Comparison of ENCODE assay signal across 17 cellular contexts in genomic region chrX:139929876-139930275, GRCh38. TPM values are rescaled to one million over a fixed set of nuclear protein-coding genes. Genes with fewer than 3 reads are reported as not detected.
DNase-seq lines count a peak whose midpoint lies in the region; ATAC-seq and TF ChIP-seq lines count a peak whose summit lies in the region.
"Had no signal": no experiment of that assay in that cellular context is flagged by ENCODE, and none has a peak within 500 bp of the region (broad histone marks: within the 10 kb centered on the region; RNA-seq: fewer than 3 reads in every experiment).

No MANE protein-coding gene starts in this region.

- H4K12ac ChIP-seq in trophoblast cell (ENCODE audit: low read depth, low read length): no peak overlapping the region

- H3K36me3 Mint-ChIP-seq in CD4-positive, CD25-positive, alpha-beta regulatory T cell: no peaks in the 10 kb centered on the region
- H3K36me3 Mint-ChIP-seq in HFFc6 (ENCODE audit: low read depth): no peaks in the 10 kb centered on the region
- no peaks in the 10 kb centered on the region for H3K36me3 Mint-ChIP-seq in activated T-helper 1 cell treated with anti-CD3 and anti-CD28 coated beads, Interleukin-12 subunit alpha, Interleukin-12 subunit beta, Interleukin-2, Interleukin-4 antibody, amounts not matched to agents 30 ng/mL and 10 ng/mL and 1 ng/mL, durations not matched to agents 14 hours and 24 hours and 36 hours (ENCODE audit: low read depth)

- H3K9ac ChIP-seq in mesenchymal stem cell (ENCODE audit: low read length) (no peak overlapping the region), trophoblast cell (ENCODE audit: low read length) (no peak overlapping the region)

- peaks cover 9 to 31% (median 21%) of the 10 kb centered on the region in 4 donors for H3K4me1 Mint-ChIP-seq in CD4-positive, CD25-positive, alpha-beta regulatory T cell
- H3K4me1 Mint-ChIP-seq in HFFc6 (ENCODE audit: low read depth): peaks cover 53% of the 10 kb centered on the region
- H3K4me1 Mint-ChIP-seq in activated T-helper 1 cell treated with anti-CD3 and anti-CD28 coated beads, Interleukin-12 subunit alpha, Interleukin-12 subunit beta, Interleukin-2, Interleukin-4 antibody, amounts not matched to agents 30 ng/mL and 10 ng/mL and 1 ng/mL, durations not matched to agents 14 hours and 24 hours and 36 hours (ENCODE audit: low read depth): peaks cover 19% of the 10 kb centered on the region

- no peak for DNase-seq in CD4-positive, CD25-positive, alpha-beta regulatory T cell
- DNase-seq in HFFc6 (no peak), mesenchymal stem cell (no peak), SHP77 treated with DMSO at 0.1 percent for 48 hours (lab: John Stamatoyannopoulos, UW) (no peak), trophoblast cell (no peak)
- no peak for DNase-seq in activated T-helper 1 cell treated with anti-CD3 and anti-CD28 coated beads, Interleukin-12 subunit alpha, Interleukin-12 subunit beta, Interleukin-2, Interleukin-4 antibody, amounts not matched to agents 30 ng/mL and 10 ng/mL and 1 ng/mL, durations not matched to agents 14 hours and 24 hours and 36 hours (ENCODE audit: low spot score)
- DNase-seq: activated CD4-positive, alpha-beta T cell treated with anti-CD3 and anti-CD28 coated beads for 48 hours; activated naive CD4-positive, alpha-beta T cell treated with Interleukin-2 at 50 U/mL for 16 hours; COR-L47; left colon; NCI-H524; occipital lobe; stimulated activated naive CD4-positive, alpha-beta T cell treated with Interleukin-2 at 50 U/mL for 16 hours had no signal

- 87% methylated on average over 5 of the region's 5 CpGs for WGBS in mesenchymal stem cell
- no CpG with 5 or more reads among the region's 5 CpGs for WGBS in trophoblast cell (ENCODE audit: extremely low coverage, insufficient coverage, insufficient read length)

- H3K9me3 ChIP-seq in CD4-positive, CD25-positive, alpha-beta regulatory T cell (ENCODE audit: control insufficient read depth in 2 of 2, low read length in 2 of 2): no peaks in the 10 kb centered on the region
- H3K9me3 ChIP-seq in mesenchymal stem cell (ENCODE audit: control insufficient read depth, low read length) (no peaks in the 10 kb centered on the region), trophoblast cell (ENCODE audit: insufficient read depth, low read depth, low read length) (no peaks in the 10 kb centered on the region)

- no peak overlapping the region for H2BK5ac ChIP-seq in mesenchymal stem cell (ENCODE audit: low read depth, low read length, poor library complexity, severe bottlenecking)
- H2BK5ac ChIP-seq in trophoblast cell (ENCODE audit: low read depth, low read length, poor library complexity): no peak overlapping the region

- H3K23ac ChIP-seq in mesenchymal stem cell (ENCODE audit: low read length in 2 of 2): no peak overlapping the region
- no peak overlapping the region for H3K23ac ChIP-seq in trophoblast cell (ENCODE audit: low read length)

- no peak overlapping the region for H2AK5ac ChIP-seq in mesenchymal stem cell (ENCODE audit: low read length, severe bottlenecking)
- no peak overlapping the region for H2AK5ac ChIP-seq in trophoblast cell (ENCODE audit: low read length)

- H3K36me3 ChIP-seq in CD4-positive, CD25-positive, alpha-beta regulatory T cell (ENCODE audit: control insufficient read depth, insufficient read depth, low read length): no peaks in the 10 kb centered on the region
- H3K36me3 ChIP-seq in mesenchymal stem cell (ENCODE audit: control insufficient read depth in 1 of 2, insufficient read depth in 2 of 2, low read depth in 1 of 2, low read length in 2 of 2): no peaks in the 10 kb centered on the region
- no peaks in the 10 kb centered on the region for H3K36me3 ChIP-seq in trophoblast cell (ENCODE audit: control insufficient read depth in 1 of 2, insufficient read depth in 2 of 2, low read length in 2 of 2)

- no peak overlapping the region for H3K14ac ChIP-seq in mesenchymal stem cell (ENCODE audit: low read length in 2 of 2)
- no peak overlapping the region for H3K14ac ChIP-seq in trophoblast cell (ENCODE audit: low read length)

- intact Hi-C loops in activated T-helper 1 cell treated with anti-CD3 and anti-CD28 coated beads, Interleukin-12 subunit alpha, Interleukin-12 subunit beta, Interleukin-2, Interleukin-4 antibody, amounts not matched to agents 30 ng/mL and 10 ng/mL and 1 ng/mL, durations not matched to agents 14 hours and 24 hours and 36 hours (cut with micrococcal nuclease): loop anchor here (1.0 kb wide), 1 partner anchor 21 kb away; no protein-coding TSS in a partner anchor

- H2BK120ac ChIP-seq in mesenchymal stem cell (ENCODE audit: low read depth, low read length) (no peak overlapping the region), trophoblast cell (ENCODE audit: insufficient read depth, low read length, poor library complexity) (no peak overlapping the region)

- H3K4me2 ChIP-seq in mesenchymal stem cell (ENCODE audit: low read length, poor library complexity, severe bottlenecking): peak overlapping the region; percentile 39
- H3K4me2 ChIP-seq in trophoblast cell (ENCODE audit: low read length): no peak overlapping the region

- no peaks in the 10 kb centered on the region for H3K9me3 Mint-ChIP-seq in CD4-positive, CD25-positive, alpha-beta regulatory T cell
- H3K9me3 Mint-ChIP-seq in HFFc6: no peaks in the 10 kb centered on the region
- no peaks in the 10 kb centered on the region for H3K9me3 Mint-ChIP-seq in activated T-helper 1 cell treated with anti-CD3 and anti-CD28 coated beads, Interleukin-12 subunit alpha, Interleukin-12 subunit beta, Interleukin-2, Interleukin-4 antibody, amounts not matched to agents 30 ng/mL and 10 ng/mL and 1 ng/mL, durations not matched to agents 14 hours and 24 hours and 36 hours

- H3K79me2 ChIP-seq in trophoblast cell (ENCODE audit: control insufficient read depth, insufficient read depth, low read length, poor library complexity): peaks cover 6% of the 10 kb centered on the region

- H3K27me3 Mint-ChIP-seq in CD4-positive, CD25-positive, alpha-beta regulatory T cell: no peaks in the 10 kb centered on the region
- H3K27me3 Mint-ChIP-seq in HFFc6 (ENCODE audit: insufficient read depth): no peaks in the 10 kb centered on the region
- no peaks in the 10 kb centered on the region for H3K27me3 Mint-ChIP-seq in activated T-helper 1 cell treated with anti-CD3 and anti-CD28 coated beads, Interleukin-12 subunit alpha, Interleukin-12 subunit beta, Interleukin-2, Interleukin-4 antibody, amounts not matched to agents 30 ng/mL and 10 ng/mL and 1 ng/mL, durations not matched to agents 14 hours and 24 hours and 36 hours (ENCODE audit: insufficient read depth)

- TF ChIP-seq POLR2A in GM18505 (IDR thresholded peaks at IDR 0.05; ENCODE audit: borderline replicate concordance, extremely low read depth, insufficient read depth, insufficient read length): no peak

- H3K4ac ChIP-seq in mesenchymal stem cell (ENCODE audit: low read depth in 1 of 2, low read length in 2 of 2): no peak overlapping the region
- no peak overlapping the region for H3K4ac ChIP-seq in trophoblast cell (ENCODE audit: low read depth, low read length)

- H3K27ac ChIP-seq in CD4-positive, CD25-positive, alpha-beta regulatory T cell (ENCODE audit: insufficient read depth, low read length, poor library complexity, severe bottlenecking): no peak overlapping the region
- no peak overlapping the region for H3K27ac ChIP-seq in mesenchymal stem cell (ENCODE audit: low read length, poor library complexity, severe bottlenecking)
- no peak overlapping the region for H3K27ac ChIP-seq in trophoblast cell (ENCODE audit: low read depth, low read length)

- no peak overlapping the region for H3K18ac ChIP-seq in mesenchymal stem cell (ENCODE audit: low read depth in 1 of 2, low read length in 2 of 2)
- no peak overlapping the region for H3K18ac ChIP-seq in trophoblast cell (ENCODE audit: low read length)

- H3K4me3 ChIP-seq in CD4-positive, CD25-positive, alpha-beta regulatory T cell (ENCODE audit: low read depth, low read length): no peak overlapping the region
- H3K4me3 ChIP-seq in mesenchymal stem cell (ENCODE audit: insufficient read depth in 1 of 2, low read depth in 1 of 2, low read length in 2 of 2) (no peak overlapping the region), trophoblast cell (ENCODE audit: low read depth, low read length) (no peak overlapping the region)

- H3K27me3 ChIP-seq in CD4-positive, CD25-positive, alpha-beta regulatory T cell (ENCODE audit: control insufficient read depth, insufficient read depth, low read length): no peaks in the 10 kb centered on the region
- H3K27me3 ChIP-seq in mesenchymal stem cell (ENCODE audit: control insufficient read depth in 1 of 2, insufficient read depth in 1 of 2, low read length in 2 of 2) (no peaks in the 10 kb centered on the region), trophoblast cell (ENCODE audit: insufficient read depth, low read length) (no peaks in the 10 kb centered on the region)

- no peak overlapping the region for H2AFZ ChIP-seq in mesenchymal stem cell (ENCODE audit: low read depth, low read length)
- no peak overlapping the region for H2AFZ ChIP-seq in trophoblast cell (ENCODE audit: insufficient read depth, low read length, poor library complexity)

- H2BK12ac ChIP-seq in mesenchymal stem cell (ENCODE audit: low read length in 2 of 2) (no peak overlapping the region), trophoblast cell (ENCODE audit: low read length) (no peak overlapping the region)

- no peak for ATAC-seq in CD4-positive, CD25-positive, alpha-beta regulatory T cell (ENCODE audit: low read depth in 2 of 2)
- ATAC-seq in HG03432 (IDR thresholded peaks at IDR 0.05; ENCODE audit: unreplicated experiment) (no peak), GM18505 (IDR thresholded peaks at IDR 0.05; ENCODE audit: unreplicated experiment) (no peak)
- ATAC-seq: HCT116, left colon had no signal

- peaks cover 16% of the 10 kb centered on the region for H3K4me1 ChIP-seq in CD4-positive, CD25-positive, alpha-beta regulatory T cell (ENCODE audit: control insufficient read depth, insufficient read depth, low read length, poor library complexity, severe bottlenecking)
- peaks cover 1% of the 10 kb centered on the region for H3K4me1 ChIP-seq in mesenchymal stem cell (ENCODE audit: control insufficient read depth, insufficient read depth, low read depth, low read length)
- H3K4me1 ChIP-seq in trophoblast cell (ENCODE audit: control insufficient read depth in 1 of 2, insufficient read depth in 2 of 2, low read length in 2 of 2): no peaks in the 10 kb centered on the region

- H3K79me1 ChIP-seq in mesenchymal stem cell (replicated peaks; ENCODE audit: low read length, poor library complexity, severe bottlenecking) (no peaks in the 10 kb centered on the region), trophoblast cell (ENCODE audit: low read length) (peaks cover 12% of the 10 kb centered on the region)

- no peak for TF ChIP-seq CTCF in HFFc6 (IDR thresholded peaks at IDR 0.05)

- H4K8ac ChIP-seq in mesenchymal stem cell (ENCODE audit: low read length) (no peak overlapping the region), trophoblast cell (ENCODE audit: low read depth, low read length) (no peak overlapping the region)

- no peak overlapping the region for H3K27ac Mint-ChIP-seq in CD4-positive, CD25-positive, alpha-beta regulatory T cell
- H3K27ac Mint-ChIP-seq in HFFc6: peak overlapping the region; percentile 13; the same call in 1 of the 2 replicates
- H3K27ac Mint-ChIP-seq in activated T-helper 1 cell treated with anti-CD3 and anti-CD28 coated beads, Interleukin-12 subunit alpha, Interleukin-12 subunit beta, Interleukin-2, Interleukin-4 antibody, amounts not matched to agents 30 ng/mL and 10 ng/mL and 1 ng/mL, durations not matched to agents 14 hours and 24 hours and 36 hours: no peak overlapping the region

- H2BK15ac ChIP-seq in mesenchymal stem cell (ENCODE audit: low read depth, poor library complexity, severe bottlenecking): no peak overlapping the region

- H4K91ac ChIP-seq in mesenchymal stem cell (ENCODE audit: low read length): no peak overlapping the region
- no peak overlapping the region for H4K91ac ChIP-seq in trophoblast cell (ENCODE audit: low read depth, low read length)

- H3K4me3 Mint-ChIP-seq in CD4-positive, CD25-positive, alpha-beta regulatory T cell: peak overlapping the region in 3 of 4 donors; percentile 32 to 85 (median 73)
- H3K4me3 Mint-ChIP-seq in HFFc6: peak overlapping the region; percentile 86
- peak overlapping the region; percentile 21 for H3K4me3 Mint-ChIP-seq in activated T-helper 1 cell treated with anti-CD3 and anti-CD28 coated beads, Interleukin-12 subunit alpha, Interleukin-12 subunit beta, Interleukin-2, Interleukin-4 antibody, amounts not matched to agents 30 ng/mL and 10 ng/mL and 1 ng/mL, durations not matched to agents 14 hours and 24 hours and 36 hours

RNA-seq across cellular contexts. Expression of gene ATP11C, which starts 3.0 kb away (rescaled TPM):
- 19.4 TPM for total RNA-seq in CD4-positive, CD25-positive, alpha-beta regulatory T cell
- polyA plus RNA-seq in CD4-positive, CD25-positive, alpha-beta regulatory T cell: 1 to 10 TPM; 2.9 to 4.6 (median 4.2) TPM
- total RNA-seq in HFFc6 (2021; fragmentation: NEBNext Ultra II Directional; extraction: Animal tissue kit (Norgen Biotek cat#: 25700)): 10 to 100 TPM; 25.1 to 38.6 (median 35.7) TPM
- total RNA-seq in activated T-helper 1 cell treated with anti-CD3 and anti-CD28 coated beads, Interleukin-12 subunit alpha, Interleukin-12 subunit beta, Interleukin-2, Interleukin-4 antibody, amounts not matched to agents 30 ng/mL and 10 ng/mL and 1 ng/mL, durations not matched to agents 14 hours and 24 hours and 36 hours: 17.7 and 18.3 TPM in 2 replicates
- polyA plus RNA-seq in mesenchymal stem cell (2013, experiment 1 of 2): 18.8 TPM
- polyA plus RNA-seq in mesenchymal stem cell (2013, experiment 2 of 2): 20.2 TPM
- 13.4 and 14.0 TPM in 2 replicates for polyA plus RNA-seq in trophoblast cell (2013)

RNA-seq across cellular contexts. Expression of gene CXorf66, which starts 35.4 kb away (rescaled TPM):
- not detected for total RNA-seq in CD4-positive, CD25-positive, alpha-beta regulatory T cell
- polyA plus RNA-seq in CD4-positive, CD25-positive, alpha-beta regulatory T cell: not detected
- not detected for total RNA-seq in HFFc6 (2021; fragmentation: NEBNext Ultra II Directional; extraction: Animal tissue kit (Norgen Biotek cat#: 25700))
- not detected in 2 replicates for total RNA-seq in activated T-helper 1 cell treated with anti-CD3 and anti-CD28 coated beads, Interleukin-12 subunit alpha, Interleukin-12 subunit beta, Interleukin-2, Interleukin-4 antibody, amounts not matched to agents 30 ng/mL and 10 ng/mL and 1 ng/mL, durations not matched to agents 14 hours and 24 hours and 36 hours
- not detected for polyA plus RNA-seq in mesenchymal stem cell (2013, experiment 1 of 2)
- not detected for polyA plus RNA-seq in mesenchymal stem cell (2013, experiment 2 of 2)
- polyA plus RNA-seq in trophoblast cell (2013): not detected in 2 replicates
- total RNA-seq: left colon, M059J, occipital lobe had no signal

Comparison
In these comparisons a context has a peak if more than half of its experiments do, and no peak if none do; other contexts are left out.
1. H3K4me3 Mint-ChIP-seq: peak in every context shown above with its lines; median percentile 86 in HFFc6; 73 in CD4-positive, CD25-positive, alpha-beta regulatory T cell; 21 in activated T-helper 1 cell treated with anti-CD3 and anti-CD28 coated beads, Interleukin-12 subunit alpha, Interleukin-12 subunit beta, Interleukin-2, Interleukin-4 antibody, amounts not matched to agents 30 ng/mL and 10 ng/mL and 1 ng/mL, durations not matched to agents 14 hours and 24 hours and 36 hours.